2 cellular contexts compared by ENCODE assay signal in genomic region chr22:50225200-50225969, GRCh38.
TF ChIP-seq lines count a peak whose summit lies in the region.

No MANE protein-coding gene starts in this region.

TF ChIP-seq in HepG2, 621 proteins besides CTCF, POLR2A, EP300 and RAD21 (continues in another document):
- TF ChIP-seq, protein P1, sequence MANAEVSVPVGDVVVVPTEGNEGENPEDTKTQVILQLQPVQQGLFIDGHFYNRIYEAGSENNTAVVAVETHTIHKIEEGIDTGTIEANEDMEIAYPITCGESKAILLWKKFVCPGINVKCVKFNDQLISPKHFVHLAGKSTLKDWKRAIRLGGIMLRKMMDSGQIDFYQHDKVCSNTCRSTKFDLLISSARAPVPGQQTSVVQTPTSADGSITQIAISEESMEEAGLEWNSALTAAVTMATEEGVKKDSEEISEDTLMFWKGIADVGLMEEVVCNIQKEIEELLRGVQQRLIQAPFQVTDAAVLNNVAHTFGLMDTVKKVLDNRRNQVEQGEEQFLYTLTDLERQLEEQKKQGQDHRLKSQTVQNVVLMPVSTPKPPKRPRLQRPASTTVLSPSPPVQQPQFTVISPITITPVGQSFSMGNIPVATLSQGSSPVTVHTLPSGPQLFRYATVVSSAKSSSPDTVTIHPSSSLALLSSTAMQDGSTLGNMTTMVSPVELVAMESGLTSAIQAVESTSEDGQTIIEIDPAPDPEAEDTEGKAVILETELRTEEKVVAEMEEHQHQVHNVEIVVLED (CRISPR knock-in tag; IDR thresholded peaks at IDR 0.05; ENCODE audit: borderline replicate concordance), result no peak
- TF ChIP-seq, protein P2, sequence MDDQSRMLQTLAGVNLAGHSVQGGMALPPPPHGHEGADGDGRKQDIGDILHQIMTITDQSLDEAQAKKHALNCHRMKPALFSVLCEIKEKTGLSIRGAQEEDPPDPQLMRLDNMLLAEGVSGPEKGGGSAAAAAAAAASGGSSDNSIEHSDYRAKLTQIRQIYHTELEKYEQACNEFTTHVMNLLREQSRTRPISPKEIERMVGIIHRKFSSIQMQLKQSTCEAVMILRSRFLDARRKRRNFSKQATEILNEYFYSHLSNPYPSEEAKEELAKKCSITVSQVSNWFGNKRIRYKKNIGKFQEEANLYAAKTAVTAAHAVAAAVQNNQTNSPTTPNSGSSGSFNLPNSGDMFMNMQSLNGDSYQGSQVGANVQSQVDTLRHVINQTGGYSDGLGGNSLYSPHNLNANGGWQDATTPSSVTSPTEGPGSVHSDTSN (CRISPR knock-in tag; IDR thresholded peaks at IDR 0.05; ENCODE audit: borderline replicate concordance), result no peak
- TF ChIP-seq MXD1 (CRISPR knock-in tag; IDR thresholded peaks at IDR 0.05) (no peak), GABPB1 (CRISPR knock-in tag; IDR thresholded peaks at IDR 0.05) (peak; percentile 16; the same call in 1 of the 2 replicates), PAWR (CRISPR knock-in tag; IDR thresholded peaks at IDR 0.05; ENCODE audit: borderline replicate concordance) (no peak), ZBTB33 (CRISPR knock-in tag; IDR thresholded peaks at IDR 0.05) (peak; percentile 81), SAP130 (CRISPR knock-in tag; IDR thresholded peaks at IDR 0.05; ENCODE audit: low read depth) (0 out of 2 replicates have a peak, but pooled peaks have one; percentile 23), NR2F6 (IDR thresholded peaks at IDR 0.05) (0 out of 2 replicates have a peak, but pooled peaks have one; percentile 31), NR2F6 (CRISPR knock-in tag; IDR thresholded peaks at IDR 0.05) (peak; percentile 48; the same call in 1 of the 2 replicates), NONO (IDR thresholded peaks at IDR 0.05) (no peak), NONO (CRISPR knock-in tag; conservative IDR thresholded peaks at IDR 0.05) (0 out of 2 replicates have a peak, but pooled peaks have one; percentile 16), PBX2 (CRISPR knock-in tag; IDR thresholded peaks at IDR 0.05) (no peak), ZMYM3 (CRISPR knock-in tag; IDR thresholded peaks at IDR 0.05) (no peak), RARA (CRISPR knock-in tag; IDR thresholded peaks at IDR 0.05) (peak; percentile 46), ZBTB38 (CRISPR knock-in tag; IDR thresholded peaks at IDR 0.05) (peak; percentile 89)
- TF ChIP-seq, protein P3, sequence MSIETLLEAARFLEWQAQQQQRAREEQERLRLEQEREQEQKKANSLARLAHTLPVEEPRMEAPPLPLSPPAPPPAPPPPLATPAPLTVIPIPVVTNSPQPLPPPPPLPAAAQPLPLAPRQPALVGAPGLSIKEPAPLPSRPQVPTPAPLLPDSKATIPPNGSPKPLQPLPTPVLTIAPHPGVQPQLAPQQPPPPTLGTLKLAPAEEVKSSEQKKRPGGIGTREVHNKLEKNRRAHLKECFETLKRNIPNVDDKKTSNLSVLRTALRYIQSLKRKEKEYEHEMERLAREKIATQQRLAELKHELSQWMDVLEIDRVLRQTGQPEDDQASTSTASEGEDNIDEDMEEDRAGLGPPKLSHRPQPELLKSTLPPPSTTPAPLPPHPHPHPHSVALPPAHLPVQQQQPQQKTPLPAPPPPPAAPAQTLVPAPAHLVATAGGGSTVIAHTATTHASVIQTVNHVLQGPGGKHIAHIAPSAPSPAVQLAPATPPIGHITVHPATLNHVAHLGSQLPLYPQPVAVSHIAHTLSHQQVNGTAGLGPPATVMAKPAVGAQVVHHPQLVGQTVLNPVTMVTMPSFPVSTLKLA (IDR thresholded peaks at IDR 0.05), result no peak
- TF ChIP-seq, protein P4, sequence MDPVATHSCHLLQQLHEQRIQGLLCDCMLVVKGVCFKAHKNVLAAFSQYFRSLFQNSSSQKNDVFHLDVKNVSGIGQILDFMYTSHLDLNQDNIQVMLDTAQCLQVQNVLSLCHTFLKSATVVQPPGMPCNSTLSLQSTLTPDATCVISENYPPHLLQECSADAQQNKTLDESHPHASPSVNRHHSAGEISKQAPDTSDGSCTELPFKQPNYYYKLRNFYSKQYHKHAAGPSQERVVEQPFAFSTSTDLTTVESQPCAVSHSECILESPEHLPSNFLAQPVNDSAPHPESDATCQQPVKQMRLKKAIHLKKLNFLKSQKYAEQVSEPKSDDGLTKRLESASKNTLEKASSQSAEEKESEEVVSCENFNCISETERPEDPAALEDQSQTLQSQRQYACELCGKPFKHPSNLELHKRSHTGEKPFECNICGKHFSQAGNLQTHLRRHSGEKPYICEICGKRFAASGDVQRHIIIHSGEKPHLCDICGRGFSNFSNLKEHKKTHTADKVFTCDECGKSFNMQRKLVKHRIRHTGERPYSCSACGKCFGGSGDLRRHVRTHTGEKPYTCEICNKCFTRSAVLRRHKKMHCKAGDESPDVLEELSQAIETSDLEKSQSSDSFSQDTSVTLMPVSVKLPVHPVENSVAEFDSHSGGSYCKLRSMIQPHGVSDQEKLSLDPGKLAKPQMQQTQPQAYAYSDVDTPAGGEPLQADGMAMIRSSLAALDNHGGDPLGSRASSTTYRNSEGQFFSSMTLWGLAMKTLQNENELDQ (CRISPR knock-in tag; IDR thresholded peaks at IDR 0.05; ENCODE audit: borderline replicate concordance), result no peak

TF ChIP-seq in GM12891, 5 proteins besides CTCF, POLR2A, EP300 and RAD21:
- no peak for TF ChIP-seq POLR2AphosphoS5 (IDR thresholded peaks at IDR 0.05; ENCODE audit: low read depth, low read length)
- TF ChIP-seq POU2F2 (IDR thresholded peaks at IDR 0.05; ENCODE audit: low read depth, low read length), result no peak
- TF ChIP-seq SPI1 (IDR thresholded peaks at IDR 0.05; ENCODE audit: low read depth, low read length), result no peak
- no peak for TF ChIP-seq PAX5 (IDR thresholded peaks at IDR 0.05; ENCODE audit: insufficient read depth, low read length, severe bottlenecking)
- TF ChIP-seq TAF1 (IDR thresholded peaks at IDR 0.05; ENCODE audit: low read depth, low read length), result no peak
TF ChIP-seq in GM12891: peak in this region for 0.
